In genomic region chr17:81833160-81833920, GRCh38 we compare ENCODE assay signal across 1 cellular context.
TF ChIP-seq lines count a peak whose summit lies in the region.

A gene with protein sequence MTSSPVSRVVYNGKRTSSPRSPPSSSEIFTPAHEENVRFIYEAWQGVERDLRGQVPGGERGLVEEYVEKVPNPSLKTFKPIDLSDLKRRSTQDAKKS (minus strand): TSS chr17:81833291. CDS start chr17:81824506, 8,785 bp downstream.

TF ChIP-seq in HepG2, 621 proteins besides CTCF, POLR2A, EP300 and RAD21 (continued from another document and continues in another):
- TF ChIP-seq THAP7 (CRISPR knock-in tag; IDR thresholded peaks at IDR 0.05): 0 out of 2 replicates have a peak, but pooled peaks have one; percentile 44
- peak; percentile 84 for TF ChIP-seq GATAD1 (CRISPR knock-in tag; IDR thresholded peaks at IDR 0.05)
- no peak for TF ChIP-seq ZBTB33 (CRISPR knock-in tag; IDR thresholded peaks at IDR 0.05)
- TF ChIP-seq YEATS4 (CRISPR knock-in tag; IDR thresholded peaks at IDR 0.05; ENCODE audit: borderline replicate concordance): peak; percentile 96
- peak; percentile 43; the same call in 1 of the 2 replicates for TF ChIP-seq ELF3 (CRISPR knock-in tag; IDR thresholded peaks at IDR 0.05)
- TF ChIP-seq FOXC1 (CRISPR knock-in tag; IDR thresholded peaks at IDR 0.05; ENCODE audit: borderline replicate concordance): peak; percentile 95
- no peak for TF ChIP-seq ZNF720 (CRISPR knock-in tag; IDR thresholded peaks at IDR 0.05)
- peak; percentile 92 for TF ChIP-seq AKAP8 (CRISPR knock-in tag; IDR thresholded peaks at IDR 0.05)
- TF ChIP-seq, protein P1, sequence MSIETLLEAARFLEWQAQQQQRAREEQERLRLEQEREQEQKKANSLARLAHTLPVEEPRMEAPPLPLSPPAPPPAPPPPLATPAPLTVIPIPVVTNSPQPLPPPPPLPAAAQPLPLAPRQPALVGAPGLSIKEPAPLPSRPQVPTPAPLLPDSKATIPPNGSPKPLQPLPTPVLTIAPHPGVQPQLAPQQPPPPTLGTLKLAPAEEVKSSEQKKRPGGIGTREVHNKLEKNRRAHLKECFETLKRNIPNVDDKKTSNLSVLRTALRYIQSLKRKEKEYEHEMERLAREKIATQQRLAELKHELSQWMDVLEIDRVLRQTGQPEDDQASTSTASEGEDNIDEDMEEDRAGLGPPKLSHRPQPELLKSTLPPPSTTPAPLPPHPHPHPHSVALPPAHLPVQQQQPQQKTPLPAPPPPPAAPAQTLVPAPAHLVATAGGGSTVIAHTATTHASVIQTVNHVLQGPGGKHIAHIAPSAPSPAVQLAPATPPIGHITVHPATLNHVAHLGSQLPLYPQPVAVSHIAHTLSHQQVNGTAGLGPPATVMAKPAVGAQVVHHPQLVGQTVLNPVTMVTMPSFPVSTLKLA (IDR thresholded peaks at IDR 0.05): peak; percentile 59
- no peak for TF ChIP-seq HNRNPUL1 (IDR thresholded peaks at IDR 0.05; ENCODE audit: low read depth, low read length)
- TF ChIP-seq ZNF205 (CRISPR knock-in tag; IDR thresholded peaks at IDR 0.05): peak; percentile 67
- peak; percentile 42 for TF ChIP-seq ZSCAN9 (CRISPR knock-in tag; IDR thresholded peaks at IDR 0.05; ENCODE audit: borderline replicate concordance)
- peak; percentile 75 for TF ChIP-seq ZNF510 (CRISPR knock-in tag; IDR thresholded peaks at IDR 0.05; ENCODE audit: low read depth)
- peak; percentile 34; the same call in 1 of the 2 replicates for TF ChIP-seq DR1 (CRISPR knock-in tag; IDR thresholded peaks at IDR 0.05)
- TF ChIP-seq KDM1A (CRISPR knock-in tag; IDR thresholded peaks at IDR 0.05): no peak; the same call in 1 of the 2 replicates
- no peak; the same call in 1 of the 2 replicates for TF ChIP-seq DNMT3B (CRISPR knock-in tag; conservative IDR thresholded peaks at IDR 0.05)
- TF ChIP-seq, protein P2, sequence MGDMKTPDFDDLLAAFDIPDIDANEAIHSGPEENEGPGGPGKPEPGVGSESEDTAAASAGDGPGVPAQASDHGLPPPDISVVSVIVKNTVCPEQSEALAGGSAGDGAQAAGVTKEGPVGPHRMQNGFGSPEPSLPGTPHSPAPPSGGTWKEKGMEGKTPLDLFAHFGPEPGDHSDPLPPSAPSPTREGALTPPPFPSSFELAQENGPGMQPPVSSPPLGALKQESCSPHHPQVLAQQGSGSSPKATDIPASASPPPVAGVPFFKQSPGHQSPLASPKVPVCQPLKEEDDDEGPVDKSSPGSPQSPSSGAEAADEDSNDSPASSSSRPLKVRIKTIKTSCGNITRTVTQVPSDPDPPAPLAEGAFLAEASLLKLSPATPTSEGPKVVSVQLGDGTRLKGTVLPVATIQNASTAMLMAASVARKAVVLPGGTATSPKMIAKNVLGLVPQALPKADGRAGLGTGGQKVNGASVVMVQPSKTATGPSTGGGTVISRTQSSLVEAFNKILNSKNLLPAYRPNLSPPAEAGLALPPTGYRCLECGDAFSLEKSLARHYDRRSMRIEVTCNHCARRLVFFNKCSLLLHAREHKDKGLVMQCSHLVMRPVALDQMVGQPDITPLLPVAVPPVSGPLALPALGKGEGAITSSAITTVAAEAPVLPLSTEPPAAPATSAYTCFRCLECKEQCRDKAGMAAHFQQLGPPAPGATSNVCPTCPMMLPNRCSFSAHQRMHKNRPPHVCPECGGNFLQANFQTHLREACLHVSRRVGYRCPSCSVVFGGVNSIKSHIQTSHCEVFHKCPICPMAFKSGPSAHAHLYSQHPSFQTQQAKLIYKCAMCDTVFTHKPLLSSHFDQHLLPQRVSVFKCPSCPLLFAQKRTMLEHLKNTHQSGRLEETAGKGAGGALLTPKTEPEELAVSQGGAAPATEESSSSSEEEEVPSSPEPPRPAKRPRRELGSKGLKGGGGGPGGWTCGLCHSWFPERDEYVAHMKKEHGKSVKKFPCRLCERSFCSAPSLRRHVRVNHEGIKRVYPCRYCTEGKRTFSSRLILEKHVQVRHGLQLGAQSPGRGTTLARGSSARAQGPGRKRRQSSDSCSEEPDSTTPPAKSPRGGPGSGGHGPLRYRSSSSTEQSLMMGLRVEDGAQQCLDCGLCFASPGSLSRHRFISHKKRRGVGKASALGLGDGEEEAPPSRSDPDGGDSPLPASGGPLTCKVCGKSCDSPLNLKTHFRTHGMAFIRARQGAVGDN (CRISPR knock-in tag; IDR thresholded peaks at IDR 0.05): peak; percentile 97
- peak; percentile 94; the same call in 1 of the 2 replicates for TF ChIP-seq MEIS2 (CRISPR knock-in tag; IDR thresholded peaks at IDR 0.05)
- TF ChIP-seq SYNCRIP (IDR thresholded peaks at IDR 0.05; ENCODE audit: insufficient read depth, low read depth, low read length): no peak
- TF ChIP-seq, protein P3, sequence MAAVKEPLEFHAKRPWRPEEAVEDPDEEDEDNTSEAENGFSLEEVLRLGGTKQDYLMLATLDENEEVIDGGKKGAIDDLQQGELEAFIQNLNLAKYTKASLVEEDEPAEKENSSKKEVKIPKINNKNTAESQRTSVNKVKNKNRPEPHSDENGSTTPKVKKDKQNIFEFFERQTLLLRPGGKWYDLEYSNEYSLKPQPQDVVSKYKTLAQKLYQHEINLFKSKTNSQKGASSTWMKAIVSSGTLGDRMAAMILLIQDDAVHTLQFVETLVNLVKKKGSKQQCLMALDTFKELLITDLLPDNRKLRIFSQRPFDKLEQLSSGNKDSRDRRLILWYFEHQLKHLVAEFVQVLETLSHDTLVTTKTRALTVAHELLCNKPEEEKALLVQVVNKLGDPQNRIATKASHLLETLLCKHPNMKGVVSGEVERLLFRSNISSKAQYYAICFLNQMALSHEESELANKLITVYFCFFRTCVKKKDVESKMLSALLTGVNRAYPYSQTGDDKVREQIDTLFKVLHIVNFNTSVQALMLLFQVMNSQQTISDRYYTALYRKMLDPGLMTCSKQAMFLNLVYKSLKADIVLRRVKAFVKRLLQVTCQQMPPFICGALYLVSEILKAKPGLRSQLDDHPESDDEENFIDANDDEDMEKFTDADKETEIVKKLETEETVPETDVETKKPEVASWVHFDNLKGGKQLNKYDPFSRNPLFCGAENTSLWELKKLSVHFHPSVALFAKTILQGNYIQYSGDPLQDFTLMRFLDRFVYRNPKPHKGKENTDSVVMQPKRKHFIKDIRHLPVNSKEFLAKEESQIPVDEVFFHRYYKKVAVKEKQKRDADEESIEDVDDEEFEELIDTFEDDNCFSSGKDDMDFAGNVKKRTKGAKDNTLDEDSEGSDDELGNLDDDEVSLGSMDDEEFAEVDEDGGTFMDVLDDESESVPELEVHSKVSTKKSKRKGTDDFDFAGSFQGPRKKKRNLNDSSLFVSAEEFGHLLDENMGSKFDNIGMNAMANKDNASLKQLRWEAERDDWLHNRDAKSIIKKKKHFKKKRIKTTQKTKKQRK (IDR thresholded peaks at IDR 0.05; ENCODE audit: low read length): no peak
- TF ChIP-seq ZNF331 (CRISPR knock-in tag; IDR thresholded peaks at IDR 0.05): peak; percentile 77
- peak; percentile 76; the same call in 1 of the 2 replicates for TF ChIP-seq ZNF800 (CRISPR knock-in tag; IDR thresholded peaks at IDR 0.05)
- TF ChIP-seq ZNF530 (CRISPR knock-in tag; IDR thresholded peaks at IDR 0.05; ENCODE audit: low read depth): no peak
- TF ChIP-seq, protein P4, sequence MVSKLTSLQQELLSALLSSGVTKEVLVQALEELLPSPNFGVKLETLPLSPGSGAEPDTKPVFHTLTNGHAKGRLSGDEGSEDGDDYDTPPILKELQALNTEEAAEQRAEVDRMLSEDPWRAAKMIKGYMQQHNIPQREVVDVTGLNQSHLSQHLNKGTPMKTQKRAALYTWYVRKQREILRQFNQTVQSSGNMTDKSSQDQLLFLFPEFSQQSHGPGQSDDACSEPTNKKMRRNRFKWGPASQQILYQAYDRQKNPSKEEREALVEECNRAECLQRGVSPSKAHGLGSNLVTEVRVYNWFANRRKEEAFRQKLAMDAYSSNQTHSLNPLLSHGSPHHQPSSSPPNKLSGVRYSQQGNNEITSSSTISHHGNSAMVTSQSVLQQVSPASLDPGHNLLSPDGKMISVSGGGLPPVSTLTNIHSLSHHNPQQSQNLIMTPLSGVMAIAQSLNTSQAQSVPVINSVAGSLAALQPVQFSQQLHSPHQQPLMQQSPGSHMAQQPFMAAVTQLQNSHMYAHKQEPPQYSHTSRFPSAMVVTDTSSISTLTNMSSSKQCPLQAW (CRISPR knock-in tag; IDR thresholded peaks at IDR 0.05): peak; percentile 50
- TF ChIP-seq SRY (CRISPR knock-in tag; IDR thresholded peaks at IDR 0.05): peak; percentile 17; the same call in 1 of the 2 replicates
- peak; percentile 85 for TF ChIP-seq SAFB2 (CRISPR knock-in tag; IDR thresholded peaks at IDR 0.05; ENCODE audit: borderline replicate concordance, low read depth)
- TF ChIP-seq ZNF878 (CRISPR knock-in tag; IDR thresholded peaks at IDR 0.05): peak; percentile 75; the same call in 1 of the 2 replicates
- TF ChIP-seq GZF1 (CRISPR knock-in tag; IDR thresholded peaks at IDR 0.05): no peak
- peak; percentile 71; the same call in 1 of the 2 replicates for TF ChIP-seq ZNF841 (CRISPR knock-in tag; IDR thresholded peaks at IDR 0.05; ENCODE audit: borderline replicate concordance)
- TF ChIP-seq, protein P5, sequence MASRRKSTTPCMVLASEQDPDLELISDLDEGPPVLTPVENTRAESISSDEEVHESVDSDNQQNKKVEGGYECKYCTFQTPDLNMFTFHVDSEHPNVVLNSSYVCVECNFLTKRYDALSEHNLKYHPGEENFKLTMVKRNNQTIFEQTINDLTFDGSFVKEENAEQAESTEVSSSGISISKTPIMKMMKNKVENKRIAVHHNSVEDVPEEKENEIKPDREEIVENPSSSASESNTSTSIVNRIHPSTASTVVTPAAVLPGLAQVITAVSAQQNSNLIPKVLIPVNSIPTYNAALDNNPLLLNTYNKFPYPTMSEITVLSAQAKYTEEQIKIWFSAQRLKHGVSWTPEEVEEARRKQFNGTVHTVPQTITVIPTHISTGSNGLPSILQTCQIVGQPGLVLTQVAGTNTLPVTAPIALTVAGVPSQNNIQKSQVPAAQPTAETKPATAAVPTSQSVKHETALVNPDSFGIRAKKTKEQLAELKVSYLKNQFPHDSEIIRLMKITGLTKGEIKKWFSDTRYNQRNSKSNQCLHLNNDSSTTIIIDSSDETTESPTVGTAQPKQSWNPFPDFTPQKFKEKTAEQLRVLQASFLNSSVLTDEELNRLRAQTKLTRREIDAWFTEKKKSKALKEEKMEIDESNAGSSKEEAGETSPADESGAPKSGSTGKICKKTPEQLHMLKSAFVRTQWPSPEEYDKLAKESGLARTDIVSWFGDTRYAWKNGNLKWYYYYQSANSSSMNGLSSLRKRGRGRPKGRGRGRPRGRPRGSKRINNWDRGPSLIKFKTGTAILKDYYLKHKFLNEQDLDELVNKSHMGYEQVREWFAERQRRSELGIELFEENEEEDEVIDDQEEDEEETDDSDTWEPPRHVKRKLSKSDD (CRISPR knock-in tag; IDR thresholded peaks at IDR 0.05; ENCODE audit: low read depth): no peak
- TF ChIP-seq IKZF1 (IDR thresholded peaks at IDR 0.05): no peak
- peak; percentile 58; the same call in 1 of the 2 replicates for TF ChIP-seq KLF12 (CRISPR knock-in tag; IDR thresholded peaks at IDR 0.05; ENCODE audit: borderline replicate concordance)
- 0 out of 2 replicates have a peak, but pooled peaks have one; percentile 12 for TF ChIP-seq ZNF674 (CRISPR knock-in tag; IDR thresholded peaks at IDR 0.05; ENCODE audit: low read depth)
- peak; percentile 86 for TF ChIP-seq ERF (CRISPR knock-in tag; IDR thresholded peaks at IDR 0.05)
- no peak for TF ChIP-seq ZNF790 (CRISPR knock-in tag; IDR thresholded peaks at IDR 0.05; ENCODE audit: borderline replicate concordance)
- TF ChIP-seq SP140L (CRISPR knock-in tag; IDR thresholded peaks at IDR 0.05; ENCODE audit: borderline replicate concordance): no peak
- TF ChIP-seq HOXA3 (CRISPR knock-in tag; IDR thresholded peaks at IDR 0.05): peak; percentile 86
- 0 out of 2 replicates have a peak, but pooled peaks have one; percentile 57 for TF ChIP-seq ZNF354B (CRISPR knock-in tag; IDR thresholded peaks at IDR 0.05)
- no peak; the same call in 1 of the 2 replicates for TF ChIP-seq E2F5 (CRISPR knock-in tag; conservative IDR thresholded peaks at IDR 0.05)
- TF ChIP-seq ZNF549 (CRISPR knock-in tag; IDR thresholded peaks at IDR 0.05): peak; percentile 80; the same call in 1 of the 2 replicates
- peak; percentile 63; the same call in 1 of the 2 replicates for TF ChIP-seq ZNF138 (CRISPR knock-in tag; IDR thresholded peaks at IDR 0.05; ENCODE audit: low read depth)
- TF ChIP-seq ZNF337 (CRISPR knock-in tag; IDR thresholded peaks at IDR 0.05; ENCODE audit: borderline replicate concordance, low read depth): 0 out of 2 replicates have a peak, but pooled peaks have one; percentile 26
- peak; percentile 88 for TF ChIP-seq PHF8 (CRISPR knock-in tag; IDR thresholded peaks at IDR 0.05)
